In genomic region chr18:5197032-5197434, GRCh38 we compare ENCODE assay signal across 8 cellular contexts. TPM values are rescaled to one million over a fixed set of nuclear protein-coding genes. Genes with fewer than 3 reads are reported as not detected.
A peak's percentile ranks its signal among the peaks of the same experiment; 100 is the strongest.
DNase-seq lines count a peak whose midpoint lies in the region; ATAC-seq and TF ChIP-seq lines count a peak whose summit lies in the region.

A gene with protein sequence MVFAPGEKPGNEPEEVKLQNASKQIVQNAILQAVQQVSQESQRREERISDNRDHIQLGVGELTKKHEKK (minus strand): TSS chr18:5197257. CDS start chr18:5197053, 204 bp downstream.

- DNase-seq in NCI-H1417 (lab: John Stamatoyannopoulos, UW): peak; percentile 2 to 44 (median 6)
- no peak for DNase-seq in NCI-H1417 treated with DMSO at 0.1 percent for 48 hours (lab: John Stamatoyannopoulos, UW)
- DNase-seq in RPMI8226: peak; percentile 23
- DNase-seq in endothelial cell (ENCODE audit: low spot score): peak; percentile 76
- peak; percentile 68 to 84 for DNase-seq in mesothelial cell of epicardium (ENCODE audit: low spot score in 2 of 2, unreplicated experiment in 2 of 2)

- peaks cover 22% of the 10 kb centered on the region for H3K27me3 Mint-ChIP-seq in endothelial cell (ENCODE audit: unreplicated experiment)
- peaks cover 91% of the 10 kb centered on the region for H3K27me3 Mint-ChIP-seq in mesothelial cell of epicardium (ENCODE audit: low read depth)

- peak within 1 kb of the TSS; percentile 71 for H3K4me3 Mint-ChIP-seq in endothelial cell (ENCODE audit: unreplicated experiment)
- H3K4me3 Mint-ChIP-seq in mesothelial cell of epicardium: peak within 1 kb of the TSS; percentile 44

- H3K27ac Mint-ChIP-seq in endothelial cell (ENCODE audit: unreplicated experiment) (no peak within 1 kb of the TSS), mesothelial cell of epicardium (no peak within 1 kb of the TSS)

- H3K9me3 Mint-ChIP-seq in endothelial cell (ENCODE audit: unreplicated experiment): no peaks in the 10 kb centered on the region
- H3K9me3 Mint-ChIP-seq in mesothelial cell of epicardium: no peaks in the 10 kb centered on the region

- H3K36me3 Mint-ChIP-seq in endothelial cell (ENCODE audit: low read depth, unreplicated experiment): no peaks in the 10 kb centered on the region
- no peaks in the 10 kb centered on the region for H3K36me3 Mint-ChIP-seq in mesothelial cell of epicardium

- TF ChIP-seq CTCF in endothelial cell (IDR thresholded peaks at IDR 0.05; ENCODE audit: unreplicated experiment) (no peak), mesothelial cell of epicardium (IDR thresholded peaks at IDR 0.05; ENCODE audit: unreplicated experiment) (no peak)

- ATAC-seq in GM18520 (IDR thresholded peaks at IDR 0.05; ENCODE audit: unreplicated experiment) (no peak), HG02759 (IDR thresholded peaks at IDR 0.05; ENCODE audit: unreplicated experiment) (no peak), GM18873 (IDR thresholded peaks at IDR 0.05; ENCODE audit: low FRiP score, unreplicated experiment) (no peak)

- H3K4me1 Mint-ChIP-seq in endothelial cell (ENCODE audit: unreplicated experiment) (peaks cover 10% of the 10 kb centered on the region), mesothelial cell of epicardium (peaks cover 4% of the 10 kb centered on the region)

RNA-seq across cellular contexts. Expression of the gene that starts here (rescaled TPM):
- total RNA-seq in endothelial cell (ENCODE audit: unreplicated experiment) (not detected), mesothelial cell of epicardium (not detected in 3 replicates)

Comparison
In these comparisons a context has a peak if more than half of its experiments do, and no peak if none do; other contexts are left out.
1. Peak in DNase-seq in endothelial cell; RNA of the gene not detected or under 1 TPM.
2. Peak in DNase-seq in mesothelial cell of epicardium; RNA of the gene not detected or under 1 TPM.